ENCODE assay signal across 8 cellular contexts in genomic region chr1:15757575-15758401, GRCh38.
DNase-seq lines count a peak whose midpoint lies in the region; ATAC-seq lines count a peak whose summit lies in the region.

No MANE protein-coding gene starts in this region.

- peak; percentile 77 for DNase-seq in HuH-7 (ENCODE audit: low spot score)
- DNase-seq in adipocyte (ENCODE audit: low read depth) = peak; percentile 77
- DNase-seq in inferior parietal cortex (ENCODE audit: extremely low spot score) = no peak

- H3K36me3 ChIP-seq in adipocyte (ENCODE audit: control insufficient read depth, insufficient read depth, low read length, severe bottlenecking) (no peaks in the 10 kb centered on the region), iPS-18a (ENCODE audit: control insufficient read depth, low read depth, low read length) (no peaks in the 10 kb centered on the region)

- H3K9me3 ChIP-seq in adipocyte (ENCODE audit: control insufficient read depth, low read length) (no peaks in the 10 kb centered on the region), iPS-18a (ENCODE audit: control insufficient read depth, low read depth, low read length) (no peaks in the 10 kb centered on the region)

- H3K9ac ChIP-seq in adipocyte (ENCODE audit: low read length) (peak overlapping the region; percentile 61), iPS-18a (ENCODE audit: low read length) (peak overlapping the region; percentile 57)

- peaks cover 40% of the 10 kb centered on the region for H3K4me1 ChIP-seq in adipocyte (ENCODE audit: control insufficient read depth, insufficient read depth, low read length)
- peaks cover 27% of the 10 kb centered on the region for H3K4me1 ChIP-seq in iPS-18a (ENCODE audit: control insufficient read depth, low read depth, low read length)

- no peak for ATAC-seq in HG03342 (IDR thresholded peaks at IDR 0.05; ENCODE audit: unreplicated experiment)
- no peak for ATAC-seq in GM18907 (IDR thresholded peaks at IDR 0.05; ENCODE audit: unreplicated experiment)
- ATAC-seq in HG02678 (IDR thresholded peaks at IDR 0.05; ENCODE audit: unreplicated experiment) = no peak

- H3K4me3 ChIP-seq in adipocyte (ENCODE audit: low read length) (peak overlapping the region; percentile 54), iPS-18a (ENCODE audit: low read length) (peak overlapping the region; percentile 67), skin epidermis (peak overlapping the region; percentile 34 to 78 (median 67))

- no peaks in the 10 kb centered on the region for H3K27me3 ChIP-seq in adipocyte (replicated peaks; ENCODE audit: control insufficient read depth, insufficient read depth, low read length)
- H3K27me3 ChIP-seq in iPS-18a (ENCODE audit: control insufficient read depth, insufficient read depth, low read length) = peaks cover 6% of the 10 kb centered on the region

- H3K27ac ChIP-seq in iPS-18a (ENCODE audit: low read length) (peak overlapping the region; percentile 61), skin epidermis (peak overlapping the region in 16 of 21 experiments; percentile 57 to 95 (median 87))
